22 cellular contexts compared by ENCODE assay signal in the genomic region with DNA sequence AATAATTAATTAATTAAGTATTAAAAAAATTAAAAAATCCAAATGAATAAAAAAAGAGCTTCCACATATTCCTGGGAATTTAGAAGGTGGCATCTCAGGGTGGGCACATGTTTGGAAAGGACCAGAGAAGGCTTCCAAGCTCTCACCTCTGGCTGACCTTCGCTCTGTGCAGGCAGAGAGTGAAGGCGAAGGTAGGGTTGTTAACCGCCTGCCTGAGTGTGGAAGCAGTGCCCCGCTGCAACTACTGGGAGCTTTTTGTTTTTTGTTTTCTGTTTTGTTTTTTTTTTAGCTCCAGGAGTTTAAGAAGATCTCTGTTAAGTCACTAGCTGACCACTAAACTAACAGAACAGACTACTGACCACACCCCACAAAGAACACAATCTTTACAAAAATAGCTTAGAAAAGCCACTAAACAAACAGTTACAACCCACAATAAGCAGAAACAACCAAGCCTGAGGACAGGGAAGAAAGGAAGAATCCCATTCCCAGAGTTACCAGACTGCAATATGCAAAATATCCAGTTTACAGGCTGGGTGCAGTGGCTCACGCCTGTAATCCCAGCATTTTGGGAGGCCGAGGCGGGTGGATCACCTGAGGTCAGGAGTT. TPM values are rescaled to one million over a fixed set of nuclear protein-coding genes. Genes with fewer than 3 reads are reported as not detected.
"Had no signal": no experiment of that assay in that cellular context is flagged by ENCODE, and none has a peak within 500 bp of the region (broad histone marks: within the 10 kb centered on the region; RNA-seq: fewer than 3 reads in every experiment).

No MANE protein-coding gene starts in this region.

- H3K9me3 ChIP-seq: esophagus squamous epithelium, left ventricle myocardium inferior, sigmoid colon, tibial artery had no signal

- H3K27ac Mint-ChIP-seq: activated CD4-positive, alpha-beta memory T cell treated with anti-CD3 and anti-CD28 coated beads, Interleukin-2, amount 10 ng/mL, durations not matched to agents 7 days and 5 days; activated CD4-positive, alpha-beta T cell treated with anti-CD3 and anti-CD28 coated beads for 36 hours; activated naive CD8-positive, alpha-beta T cell; memory B cell; natural killer cell treated with Interleukin-12 subunit alpha and Interleukin-12 subunit beta and Interleukin-15 and Interleukin-18, amount 100 ng/mL, for 72 hours; stimulated activated effector memory CD8-positive, alpha-beta T cell treated with anti-CD3 and anti-CD28 coated beads, Interleukin-12 subunit alpha, Interleukin-12 subunit beta, amount 100 ng/mL, for 72 hours; T-helper 17 cell had no signal

- H3K27me3 ChIP-seq: brain microvascular endothelial cell, esophagus squamous epithelium, sigmoid colon, tibial artery had no signal

- H3K4me1 ChIP-seq: left ventricle myocardium inferior, sigmoid colon, tibial artery had no signal

- H3K36me3 ChIP-seq: brain microvascular endothelial cell, esophagus squamous epithelium, left ventricle myocardium inferior, sigmoid colon, tibial artery, WERI-Rb-1 had no signal

- H3K4me1 Mint-ChIP-seq: activated CD4-positive, alpha-beta T cell treated with anti-CD3 and anti-CD28 coated beads for 36 hours; memory B cell; stimulated activated effector memory CD8-positive, alpha-beta T cell treated with anti-CD3 and anti-CD28 coated beads, Interleukin-12 subunit alpha, Interleukin-12 subunit beta, amount 100 ng/mL, for 72 hours had no signal

- H3K4me3 ChIP-seq: esophagus squamous epithelium, left ventricle myocardium inferior, sigmoid colon, tibial artery had no signal

- H3K4me3 Mint-ChIP-seq: activated CD4-positive, alpha-beta memory T cell treated with anti-CD3 and anti-CD28 coated beads, Interleukin-2, amount 10 ng/mL, durations not matched to agents 7 days and 5 days; activated CD4-positive, alpha-beta T cell treated with anti-CD3 and anti-CD28 coated beads for 36 hours; activated naive CD8-positive, alpha-beta T cell; activated T-cell treated with anti-CD3 and anti-CD28 coated beads, Interleukin-2, amount 50 U/mL, for 4 hours; central memory CD8-positive, alpha-beta T cell; memory B cell; natural killer cell treated with Interleukin-12 subunit alpha and Interleukin-12 subunit beta and Interleukin-15 and Interleukin-18, amount 100 ng/mL, for 72 hours; stimulated activated effector memory CD8-positive, alpha-beta T cell treated with anti-CD3 and anti-CD28 coated beads, Interleukin-12 subunit alpha, Interleukin-12 subunit beta, amount 100 ng/mL, for 72 hours; T-helper 17 cell had no signal

- H3K27me3 Mint-ChIP-seq: activated CD4-positive, alpha-beta T cell treated with anti-CD3 and anti-CD28 coated beads for 36 hours; activated naive CD8-positive, alpha-beta T cell; central memory CD8-positive, alpha-beta T cell; natural killer cell treated with Interleukin-12 subunit alpha and Interleukin-12 subunit beta and Interleukin-15 and Interleukin-18, amount 100 ng/mL, for 72 hours; T-helper 17 cell had no signal

- H3K27ac ChIP-seq: brain microvascular endothelial cell, esophagus squamous epithelium, left ventricle myocardium inferior, sigmoid colon, tibial artery, WERI-Rb-1 had no signal

- DNase-seq: activated CD4-positive, alpha-beta memory T cell treated with anti-CD3 and anti-CD28 coated beads, Interleukin-2, amount 10 ng/mL, durations not matched to agents 7 days and 5 days; activated CD4-positive, alpha-beta T cell treated with anti-CD3 and anti-CD28 coated beads for 36 hours; activated gamma-delta T cell treated with Interleukin-2 at 50 U/mL for 16 hours; activated T-cell treated with anti-CD3 and anti-CD28 coated beads, Interleukin-2, amount 50 U/mL, for 4 hours; brain microvascular endothelial cell; cortex of kidney; effector CD8-positive, alpha-beta T cell; esophagus squamous epithelium; hippocampal formation; left ventricle myocardium inferior; sigmoid colon; stimulated activated CD4-positive, alpha-beta T cell treated with anti-CD3 and anti-CD28 coated beads, Interleukin-12 subunit alpha, Interleukin-12 subunit beta, amount 100 ng/mL, for 4 hours; stimulated activated CD4-positive, alpha-beta T cell treated with anti-CD3 and anti-CD28 coated beads, Interleukin-2, amount 100 ng/mL, for 24 hours; T-helper 17 cell; tibial artery; WERI-Rb-1 had no signal

- H3K9me3 Mint-ChIP-seq: activated CD4-positive, alpha-beta memory T cell treated with anti-CD3 and anti-CD28 coated beads, Interleukin-2, amount 10 ng/mL, durations not matched to agents 7 days and 5 days; activated T-cell treated with anti-CD3 and anti-CD28 coated beads, Interleukin-2, amount 50 U/mL, for 4 hours; central memory CD8-positive, alpha-beta T cell; natural killer cell treated with Interleukin-12 subunit alpha and Interleukin-12 subunit beta and Interleukin-15 and Interleukin-18, amount 100 ng/mL, for 72 hours; stimulated activated effector memory CD8-positive, alpha-beta T cell treated with anti-CD3 and anti-CD28 coated beads, Interleukin-12 subunit alpha, Interleukin-12 subunit beta, amount 100 ng/mL, for 72 hours had no signal

- H3K36me3 Mint-ChIP-seq: activated naive CD8-positive, alpha-beta T cell; memory B cell; natural killer cell treated with Interleukin-12 subunit alpha and Interleukin-12 subunit beta and Interleukin-15 and Interleukin-18, amount 100 ng/mL, for 72 hours; stimulated activated effector memory CD8-positive, alpha-beta T cell treated with anti-CD3 and anti-CD28 coated beads, Interleukin-12 subunit alpha, Interleukin-12 subunit beta, amount 100 ng/mL, for 72 hours had no signal

RNA-seq across cellular contexts. Expression of a gene that starts 11.4 kb away (rescaled TPM):
- polyA plus RNA-seq: keratinocyte had no signal
